Comparison of ENCODE assay signal across 1 cellular context in genomic region chr3:194312743-194313281, GRCh38.
TF ChIP-seq lines count a peak whose summit lies in the region.

No MANE protein-coding gene starts in this region.

TF ChIP-seq in GM23338, 12 proteins besides CTCF, POLR2A, EP300 and RAD21 (continued from another document):
- TF ChIP-seq ZNF462 (CRISPR knock-in tag; IDR thresholded peaks at IDR 0.05) (no peak), REST (IDR thresholded peaks at IDR 0.05; ENCODE audit: unreplicated experiment) (no peak), CREB1 (CRISPR knock-in tag; IDR thresholded peaks at IDR 0.05; ENCODE audit: low read depth) (no peak), STAT1 (IDR thresholded peaks at IDR 0.05; ENCODE audit: unreplicated experiment) (no peak), POLR2AphosphoS5 (IDR thresholded peaks at IDR 0.05; ENCODE audit: low read depth) (no peak), EZH2phosphoT487 (IDR thresholded peaks at IDR 0.05; ENCODE audit: unreplicated experiment) (no peak)
TF ChIP-seq in GM23338: peak in this region for 0.
